ENCODE assay signal across 1 cellular context in genomic region chr19:50258918-50259372, GRCh38.
TF ChIP-seq lines count a peak whose summit lies in the region.

No MANE protein-coding gene starts in this region.

TF ChIP-seq in HCT116, 20 proteins besides CTCF, POLR2A, EP300 and RAD21 (continued from another document):
- TF ChIP-seq ELF1 (IDR thresholded peaks at IDR 0.05; ENCODE audit: borderline replicate concordance, low read depth) (no peak), FOSL1 (IDR thresholded peaks at IDR 0.05; ENCODE audit: low read depth) (no peak), MAX (IDR thresholded peaks at IDR 0.05) (no peak), EZH2 (IDR thresholded peaks at IDR 0.05) (no peak)
